ENCODE assay signal across 18 cellular contexts in the genomic region with DNA sequence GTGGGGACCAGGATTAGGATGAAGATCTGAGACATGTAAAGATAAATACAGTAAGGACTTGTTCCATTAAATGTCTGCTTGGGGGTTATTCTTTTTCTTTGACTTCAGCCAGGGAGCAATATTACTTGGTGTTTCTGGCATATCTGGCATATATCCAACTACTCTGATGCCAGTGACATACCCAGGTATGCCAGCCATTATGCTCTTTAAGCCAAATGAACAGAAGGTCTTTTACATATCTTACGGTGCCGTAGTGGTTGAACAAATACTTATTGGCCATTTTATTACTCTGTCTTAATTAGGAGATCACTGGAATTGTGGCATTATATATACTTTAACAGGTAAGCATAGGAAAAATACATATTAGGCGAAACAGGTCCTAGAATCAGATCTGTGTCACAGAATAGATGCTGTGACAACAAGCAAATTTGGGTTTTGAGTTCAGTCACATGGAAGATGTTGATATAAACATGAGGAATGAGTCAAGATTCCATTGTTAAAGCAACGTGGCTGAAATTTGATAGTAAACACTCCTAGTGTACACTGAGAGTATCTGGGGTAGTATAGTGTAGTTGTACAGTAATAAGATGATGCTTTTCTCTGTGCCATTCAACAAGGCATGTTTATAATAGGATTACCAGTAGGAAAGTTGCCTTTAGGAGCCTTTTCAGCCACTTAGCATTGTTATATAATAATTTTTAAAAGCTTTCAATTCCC.
DNase-seq lines count a peak whose midpoint lies in the region; ATAC-seq and TF ChIP-seq lines count a peak whose summit lies in the region.
"Had no signal": no experiment of that assay in that cellular context is flagged by ENCODE, and none has a peak within 500 bp of the region (broad histone marks: within the 10 kb centered on the region; RNA-seq: fewer than 3 reads in every experiment).

No MANE protein-coding gene starts in this region.

- no peaks in the 10 kb centered on the region for H3K9me3 Mint-ChIP-seq in activated T-helper 2 cell treated with anti-CD3 and anti-CD28 coated beads, Interferon-gamma antibody, Interleukin-2, Interleukin-4, amounts not matched to agents 10 μg/mL and 5 μg/mL and 100 μg/mL, durations not matched to agents 14 hours and 24 hours and 36 hours
- H3K9me3 Mint-ChIP-seq: CD4-positive, alpha-beta memory T cell; central memory CD8-positive, alpha-beta T cell had no signal

- TF ChIP-seq EP300 in SK-N-SH (IDR thresholded peaks at IDR 0.05; ENCODE audit: borderline replicate concordance in 1 of 2, low read depth in 1 of 2, low read length in 1 of 2), result no peak

- H4K20me1 ChIP-seq in SK-N-SH (ENCODE audit: insufficient read depth), result no peaks in the 10 kb centered on the region
- no peaks in the 10 kb centered on the region for H4K20me1 ChIP-seq in GM23248 (ENCODE audit: insufficient read depth)
- no peaks in the 10 kb centered on the region for H4K20me1 ChIP-seq in Karpas-422 (ENCODE audit: insufficient read depth, low read depth, low read length)

- intact Hi-C loops in activated T-helper 2 cell treated with anti-CD3 and anti-CD28 coated beads, Interferon-gamma antibody, Interleukin-2, Interleukin-4, amounts not matched to agents 10 μg/mL and 5 μg/mL and 100 μg/mL, durations not matched to agents 14 hours and 24 hours and 36 hours (cut with micrococcal nuclease), result loop anchor here (1.0 kb wide), 1 partner anchor 8 kb away; no protein-coding TSS in a partner anchor

- in situ Hi-C loops in GM23248 (cut with MboI), result no loop called here

- no peak overlapping the region for H2AFZ ChIP-seq in SK-N-SH (ENCODE audit: low read depth)
- H2AFZ ChIP-seq in GM23248, result no peak overlapping the region
- no peak overlapping the region for H2AFZ ChIP-seq in Karpas-422 (ENCODE audit: low read length)
- H2AFZ ChIP-seq in neuronal stem cell (ENCODE audit: low read length), result no peak overlapping the region

- no peak overlapping the region for H2BK12ac ChIP-seq in neuronal stem cell (ENCODE audit: low read length)

- ATAC-seq in SK-N-SH treated with all-trans-retinoic acid at 6 μM for 48 hours (peak; percentile 53), foreskin keratinocyte (peak; percentile 14)
- ATAC-seq: left lobe of liver had no signal

- H3K79me2 ChIP-seq in SK-N-SH (ENCODE audit: insufficient read depth), result no peaks in the 10 kb centered on the region; the same call in 1 of the 2 replicates
- H3K79me2 ChIP-seq in GM23248 (ENCODE audit: insufficient read depth), result 0 out of 2 replicates have a peak, but pooled peaks cover 4% of the 10 kb centered on the region
- H3K79me2 ChIP-seq in Karpas-422 (ENCODE audit: low read length), result no peaks in the 10 kb centered on the region

- no peaks in the 10 kb centered on the region for H3K27me3 ChIP-seq in SK-N-SH (ENCODE audit: insufficient read depth)
- no peaks in the 10 kb centered on the region for H3K27me3 ChIP-seq in GM23248 (replicated peaks; ENCODE audit: insufficient read depth)
- H3K27me3 ChIP-seq in foreskin keratinocyte, result no peaks in the 10 kb centered on the region
- no peaks in the 10 kb centered on the region for H3K27me3 ChIP-seq in Karpas-422 (ENCODE audit: low read length)
- H3K27me3 ChIP-seq in neuronal stem cell (ENCODE audit: control insufficient read depth in 3 of 3, insufficient read depth in 3 of 3, low read depth in 1 of 3, low read length in 3 of 3), result no peaks in the 10 kb centered on the region
- H3K27me3 ChIP-seq: right atrium auricular region had no signal

- H3K27ac Mint-ChIP-seq in activated T-helper 2 cell treated with anti-CD3 and anti-CD28 coated beads, Interferon-gamma antibody, Interleukin-2, Interleukin-4, amounts not matched to agents 10 μg/mL and 5 μg/mL and 100 μg/mL, durations not matched to agents 14 hours and 24 hours and 36 hours, result peak overlapping the region; percentile 86
- H3K27ac Mint-ChIP-seq: CD4-positive, alpha-beta memory T cell had no signal

- no peak overlapping the region for H3K4ac ChIP-seq in neuronal stem cell (ENCODE audit: low read length)

- DNase-seq in SK-N-SH (no peak), GM23248 (peak; percentile 41), foreskin keratinocyte (no peak), Karpas-422 (no peak), NCI-H1436 (lab: John Stamatoyannopoulos, UW) (no peak), neuronal stem cell (ENCODE audit: low spot score) (no peak)
- DNase-seq in activated T-helper 2 cell treated with anti-CD3 and anti-CD28 coated beads, Interferon-gamma antibody, Interleukin-2, Interleukin-4, amounts not matched to agents 10 μg/mL and 5 μg/mL and 100 μg/mL, durations not matched to agents 14 hours and 24 hours and 36 hours (ENCODE audit: low spot score), result no peak
- DNase-seq: activated CD4-positive, alpha-beta T cell treated with anti-CD3 and anti-CD28 coated beads for 4 hours; activated T-cell treated with anti-CD3 and anti-CD28 coated beads, Interleukin-2, amount 50 U/mL, for 1 hour; amygdala; CD4-positive, alpha-beta memory T cell; NCI-H2081; NCI-H774; nucleus accumbens had no signal

- H2BK5ac ChIP-seq in neuronal stem cell (ENCODE audit: low read length), result no peak overlapping the region

- H3K27me3 Mint-ChIP-seq in activated T-helper 2 cell treated with anti-CD3 and anti-CD28 coated beads, Interferon-gamma antibody, Interleukin-2, Interleukin-4, amounts not matched to agents 10 μg/mL and 5 μg/mL and 100 μg/mL, durations not matched to agents 14 hours and 24 hours and 36 hours (ENCODE audit: low read depth), result no peaks in the 10 kb centered on the region
- H3K27me3 Mint-ChIP-seq: CD4-positive, alpha-beta memory T cell; central memory CD8-positive, alpha-beta T cell had no signal

- H3K4me1 Mint-ChIP-seq in activated T-helper 2 cell treated with anti-CD3 and anti-CD28 coated beads, Interferon-gamma antibody, Interleukin-2, Interleukin-4, amounts not matched to agents 10 μg/mL and 5 μg/mL and 100 μg/mL, durations not matched to agents 14 hours and 24 hours and 36 hours (ENCODE audit: low read depth), result peaks cover 31% of the 10 kb centered on the region
- H3K4me1 Mint-ChIP-seq: central memory CD8-positive, alpha-beta T cell had no signal

- H3K14ac ChIP-seq in neuronal stem cell (ENCODE audit: low read length), result no peak overlapping the region

- CTCF ChIA-PET in SK-N-SH (lab: Yijun Ruan, JAX), result no interaction called here

- H3F3A ChIP-seq in SK-N-SH (replicated peaks; ENCODE audit: insufficient read depth) (peaks cover 5% of the 10 kb centered on the region), GM23248 (ENCODE audit: insufficient read depth) (peaks cover 12% of the 10 kb centered on the region)

- H3K4me3 Mint-ChIP-seq in activated T-helper 2 cell treated with anti-CD3 and anti-CD28 coated beads, Interferon-gamma antibody, Interleukin-2, Interleukin-4, amounts not matched to agents 10 μg/mL and 5 μg/mL and 100 μg/mL, durations not matched to agents 14 hours and 24 hours and 36 hours (ENCODE audit: low read depth), result peak overlapping the region; percentile 26
- H3K4me3 Mint-ChIP-seq: CD4-positive, alpha-beta memory T cell; central memory CD8-positive, alpha-beta T cell had no signal

- no peak overlapping the region for H3K23ac ChIP-seq in neuronal stem cell (ENCODE audit: low read depth, low read length, poor library complexity)

- H3K18ac ChIP-seq in neuronal stem cell (ENCODE audit: low read length), result no peak overlapping the region

- H3K27ac ChIP-seq in SK-N-SH (ENCODE audit: low read depth in 2 of 2, low read length in 1 of 2), result no peak overlapping the region
- no peak overlapping the region for H3K27ac ChIP-seq in GM23248
- H3K27ac ChIP-seq in foreskin keratinocyte, result no peak overlapping the region
- H3K27ac ChIP-seq in Karpas-422 (ENCODE audit: low read length), result no peak overlapping the region
- no peak overlapping the region for H3K27ac ChIP-seq in neuronal stem cell (replicated peaks; ENCODE audit: low read length)
- H3K27ac ChIP-seq: right atrium auricular region had no signal

- no peak overlapping the region for H2AK5ac ChIP-seq in neuronal stem cell (ENCODE audit: low read depth, low read length)

- H3K36me3 ChIP-seq in SK-N-SH (replicated peaks in 1 of 2; ENCODE audit: control insufficient read depth in 1 of 2, insufficient read depth in 2 of 2, low read length in 1 of 2), result peaks cover 21 to 68% of the 10 kb centered on the region in 2 experiments
- peaks cover 3% of the 10 kb centered on the region for H3K36me3 ChIP-seq in GM23248 (ENCODE audit: low read depth)
- H3K36me3 ChIP-seq in Karpas-422 (ENCODE audit: insufficient read depth, low read length), result no peaks in the 10 kb centered on the region
- peaks cover 0 to 54% of the 10 kb centered on the region in 2 donors for H3K36me3 ChIP-seq in neuronal stem cell (replicated peaks in 1 of 2; ENCODE audit: control insufficient read depth in 2 of 2, insufficient read depth in 2 of 2, low read length in 2 of 2)

- H3K9ac ChIP-seq in SK-N-SH, result no peak overlapping the region
- H3K9ac ChIP-seq in GM23248, result no peak overlapping the region
- no peak overlapping the region for H3K9ac ChIP-seq in Karpas-422 (ENCODE audit: low read length)
- H3K9ac ChIP-seq in neuronal stem cell (ENCODE audit: low read depth, low read length, poor library complexity), result no peak overlapping the region

- H4K91ac ChIP-seq in neuronal stem cell (ENCODE audit: low read depth, low read length, poor library complexity), result no peak overlapping the region

- H3K79me1 ChIP-seq in neuronal stem cell (ENCODE audit: low read depth, low read length), result no peaks in the 10 kb centered on the region

- 87% methylated on average over 4 of the region's 4 CpGs for WGBS in SK-N-SH (ENCODE audit: low lambda C conversion rate)
- 88 to 89% methylated on average over 4 of the region's 4 CpGs for WGBS in GM23248 (ENCODE audit: low coverage in 1 of 2, low lambda C conversion rate in 2 of 2, missing lambda C conversion rate in 2 of 2), 2 experiments
- no CpG with 5 or more reads among the region's 4 CpGs for WGBS in neuronal stem cell (ENCODE audit: extremely low coverage in 2 of 2, insufficient read length in 2 of 2, insufficient replicate concordance in 1 of 2), 2 donors

- POLR2A ChIA-PET in SK-N-SH (lab: Yijun Ruan, JAX), result no interaction called here

- H3K4me3 ChIP-seq in SK-N-SH (ENCODE audit: low read depth in 2 of 2, low read length in 1 of 2) (no peak overlapping the region), GM23248 (no peak overlapping the region), Karpas-422 (ENCODE audit: low read length) (no peak overlapping the region), neuronal stem cell (ENCODE audit: low read length in 2 of 2) (no peak overlapping the region)
- H3K4me3 ChIP-seq: right atrium auricular region had no signal

- H2BK15ac ChIP-seq in neuronal stem cell (ENCODE audit: low read length), result no peak overlapping the region

- H3K4me1 ChIP-seq in SK-N-SH (ENCODE audit: control insufficient read depth in 1 of 2, insufficient read depth in 2 of 2, low read depth in 1 of 2, low read length in 1 of 2) (peaks cover under 1 to 2% of the 10 kb centered on the region in 2 experiments; a peak in 3 of 4 replicates), GM23248 (ENCODE audit: insufficient read depth) (peaks cover 11% of the 10 kb centered on the region), foreskin keratinocyte (no peaks in the 10 kb centered on the region), Karpas-422 (ENCODE audit: low read length) (no peaks in the 10 kb centered on the region), neuronal stem cell (ENCODE audit: control insufficient read depth in 2 of 2, insufficient read depth in 1 of 2, low read depth in 1 of 2, low read length in 2 of 2) (no peaks in the 10 kb centered on the region)
- H3K4me1 ChIP-seq: right atrium auricular region had no signal

- H3K4me2 ChIP-seq in SK-N-SH, result no peak overlapping the region
- no peak overlapping the region for H3K4me2 ChIP-seq in GM23248 (ENCODE audit: unreplicated experiment)
- no peak overlapping the region for H3K4me2 ChIP-seq in Karpas-422 (ENCODE audit: low read depth, low read length, poor library complexity, severe bottlenecking)
- H3K4me2 ChIP-seq in neuronal stem cell (ENCODE audit: insufficient read depth, low read length, poor library complexity, severe bottlenecking), result no peak overlapping the region

- peaks cover 49% of the 10 kb centered on the region for H3K36me3 Mint-ChIP-seq in activated T-helper 2 cell treated with anti-CD3 and anti-CD28 coated beads, Interferon-gamma antibody, Interleukin-2, Interleukin-4, amounts not matched to agents 10 μg/mL and 5 μg/mL and 100 μg/mL, durations not matched to agents 14 hours and 24 hours and 36 hours (ENCODE audit: low read depth)

- TF ChIP-seq CTCF in SK-N-SH (IDR thresholded peaks at IDR 0.05) (no peak), foreskin keratinocyte (conservative IDR thresholded peaks at IDR 0.05) (no peak)

- no peaks in the 10 kb centered on the region for H3K9me2 ChIP-seq in SK-N-SH
- no peaks in the 10 kb centered on the region for H3K9me2 ChIP-seq in GM23248 (ENCODE audit: insufficient read depth)
- H3K9me2 ChIP-seq in Karpas-422 (replicated peaks; ENCODE audit: insufficient read depth, low read length), result no peaks in the 10 kb centered on the region

- no peak overlapping the region for H2BK120ac ChIP-seq in neuronal stem cell (ENCODE audit: low read depth, low read length)

- H4K8ac ChIP-seq in neuronal stem cell (ENCODE audit: low read depth, low read length), result no peak overlapping the region

- no peak for TF ChIP-seq RAD21 in SK-N-SH (IDR thresholded peaks at IDR 0.05; ENCODE audit: low read length)

- H3K9me3 ChIP-seq in SK-N-SH (no peaks in the 10 kb centered on the region), GM23248 (ENCODE audit: low read depth) (no peaks in the 10 kb centered on the region), Karpas-422 (ENCODE audit: low read length) (no peaks in the 10 kb centered on the region), neuronal stem cell (replicated peaks in 1 of 2; ENCODE audit: control insufficient read depth in 2 of 2, insufficient read depth in 1 of 2, low read depth in 1 of 2, low read length in 2 of 2) (no peaks in the 10 kb centered on the region)
- H3K9me3 ChIP-seq: right atrium auricular region had no signal
